In the genomic region with DNA sequence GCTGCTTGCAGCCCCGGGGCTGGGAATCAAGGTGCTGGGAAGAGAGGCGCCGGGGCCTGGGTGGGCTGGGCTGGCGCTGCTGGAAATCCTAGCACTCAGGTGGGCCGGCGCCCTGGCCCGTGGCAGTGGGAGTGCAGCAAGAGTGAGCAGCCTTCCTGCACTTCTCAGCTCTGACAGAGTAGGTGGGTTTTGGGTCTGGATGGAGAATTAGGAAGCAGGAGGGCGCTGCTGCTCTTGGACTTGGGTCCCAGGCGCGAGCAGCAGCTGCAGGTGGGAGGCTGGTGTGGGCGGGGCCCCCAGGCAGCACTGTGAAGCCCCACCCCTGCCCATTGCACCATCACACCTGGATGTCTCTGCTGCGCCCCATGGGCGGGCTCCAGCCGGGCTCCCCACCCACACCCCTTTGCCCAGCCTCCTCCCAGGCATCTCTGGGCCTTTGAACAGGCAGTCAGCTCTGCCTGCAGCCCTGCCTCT, we compare ENCODE assay signal across 9 cellular contexts. TPM values are rescaled to one million over a fixed set of nuclear protein-coding genes. Genes with fewer than 3 reads are reported as not detected.
DNase-seq lines count a peak whose midpoint lies in the region; ATAC-seq, FAIRE-seq and TF ChIP-seq lines count a peak whose summit lies in the region.
"Had no signal": no experiment of that assay in that cellular context is flagged by ENCODE, and none has a peak within 500 bp of the region (broad histone marks: within the 10 kb centered on the region; RNA-seq: fewer than 3 reads in every experiment).

No MANE protein-coding gene starts in this region.

- peak overlapping the region; percentile 28 for H3K27ac Mint-ChIP-seq in glutamatergic neuron (ENCODE audit: unreplicated experiment)
- H3K27ac Mint-ChIP-seq in activated T-helper 2 cell treated with anti-CD3 and anti-CD28 coated beads, Interferon-gamma antibody, Interleukin-2, Interleukin-4, amounts not matched to agents 10 μg/mL and 5 μg/mL and 100 μg/mL, durations not matched to agents 14 hours and 24 hours and 36 hours: no peak overlapping the region

- CTCF ChIA-PET in HEK293 (lab: Yijun Ruan, JAX): interaction anchor here (0.5 to 0.6 kb wide), 2 partner anchors 8 to 145 kb away, joined by 3 to 7 read pairs; no protein-coding TSS in a partner anchor

- H3K9me3 ChIP-seq in HEK293 (ENCODE audit: control insufficient read depth, insufficient read depth, low read depth, low read length) (no peaks in the 10 kb centered on the region), skeletal muscle tissue (ENCODE audit: control insufficient read depth in 3 of 3, low read length in 3 of 3) (no peaks in the 10 kb centered on the region)

- H3K4me1 ChIP-seq in HEK293 (ENCODE audit: control insufficient read depth, insufficient read depth, low read length) (peaks cover 6% of the 10 kb centered on the region), skeletal muscle tissue (ENCODE audit: control insufficient read depth in 3 of 3, insufficient read depth in 3 of 3, low read length in 3 of 3) (peaks cover 60 to 75% (median 70%) of the 10 kb centered on the region in 3 donors)

- TF ChIP-seq CTCF in HEK293 (tag by site-specific recombination; IDR thresholded peaks at IDR 0.05) (no peak), glutamatergic neuron (IDR thresholded peaks at IDR 0.05; ENCODE audit: partially characterized antibody, unreplicated experiment) (no peak)

- ATAC-seq in HG03521 (IDR thresholded peaks at IDR 0.05; ENCODE audit: unreplicated experiment): no peak

- peaks cover 32% of the 10 kb centered on the region for H3K4me1 Mint-ChIP-seq in glutamatergic neuron (ENCODE audit: low read depth, unreplicated experiment)
- H3K4me1 Mint-ChIP-seq in activated T-helper 2 cell treated with anti-CD3 and anti-CD28 coated beads, Interferon-gamma antibody, Interleukin-2, Interleukin-4, amounts not matched to agents 10 μg/mL and 5 μg/mL and 100 μg/mL, durations not matched to agents 14 hours and 24 hours and 36 hours (ENCODE audit: low read depth): peaks cover 11% of the 10 kb centered on the region

- H3K36me3 ChIP-seq in HEK293 (ENCODE audit: control insufficient read depth in 2 of 2, insufficient read depth in 1 of 2, low read length in 2 of 2) (peaks cover 4 to 62% of the 10 kb centered on the region in 2 experiments), skeletal muscle tissue (ENCODE audit: control insufficient read depth in 3 of 3, insufficient read depth in 3 of 3, low read length in 3 of 3) (peaks cover 2 to 19% (median 19%) of the 10 kb centered on the region in 3 donors)

- POLR2A ChIA-PET in HEK293 (lab: Yijun Ruan, JAX): no interaction called here

- H3K9ac ChIP-seq in skeletal muscle tissue (ENCODE audit: low read depth in 1 of 3, low read length in 3 of 3): peak overlapping the region in 2 of 3 donors; percentile 67 to 94

- H3K4me3 ChIP-seq in HEK293 (ENCODE audit: low read depth, low read length): no peak overlapping the region
- H3K4me3 ChIP-seq in skeletal muscle tissue (ENCODE audit: low read length in 3 of 3): peak overlapping the region in 2 of 3 donors; percentile 79 to 91

- H3K36me3 Mint-ChIP-seq in glutamatergic neuron (ENCODE audit: unreplicated experiment): no peaks in the 10 kb centered on the region
- H3K36me3 Mint-ChIP-seq in activated T-helper 2 cell treated with anti-CD3 and anti-CD28 coated beads, Interferon-gamma antibody, Interleukin-2, Interleukin-4, amounts not matched to agents 10 μg/mL and 5 μg/mL and 100 μg/mL, durations not matched to agents 14 hours and 24 hours and 36 hours (ENCODE audit: low read depth): peaks cover 15% of the 10 kb centered on the region

- H3K27me3 Mint-ChIP-seq in glutamatergic neuron (ENCODE audit: unreplicated experiment): peaks cover 13% of the 10 kb centered on the region
- H3K27me3 Mint-ChIP-seq in activated T-helper 2 cell treated with anti-CD3 and anti-CD28 coated beads, Interferon-gamma antibody, Interleukin-2, Interleukin-4, amounts not matched to agents 10 μg/mL and 5 μg/mL and 100 μg/mL, durations not matched to agents 14 hours and 24 hours and 36 hours (ENCODE audit: low read depth): no peaks in the 10 kb centered on the region

- peak; percentile 64 for DNase-seq in NCI-H774 (lab: John Stamatoyannopoulos, UW)
- no peak for DNase-seq in glutamatergic neuron
- no peak for DNase-seq in activated T-helper 2 cell treated with anti-CD3 and anti-CD28 coated beads, Interferon-gamma antibody, Interleukin-2, Interleukin-4, amounts not matched to agents 10 μg/mL and 5 μg/mL and 100 μg/mL, durations not matched to agents 14 hours and 24 hours and 36 hours (ENCODE audit: low spot score)
- no peak for DNase-seq in urothelium cell line (ENCODE audit: low spot score)
- no peak for DNase-seq in NCI-H187 treated with DMSO at 0.1 percent for 48 hours (lab: John Stamatoyannopoulos, UW)
- DNase-seq: midbrain had no signal

- no peaks in the 10 kb centered on the region for H3K27me3 ChIP-seq in skeletal muscle tissue (ENCODE audit: control insufficient read depth in 3 of 3, insufficient read depth in 3 of 3, low read length in 3 of 3)

- intact Hi-C loops in activated T-helper 2 cell treated with anti-CD3 and anti-CD28 coated beads, Interferon-gamma antibody, Interleukin-2, Interleukin-4, amounts not matched to agents 10 μg/mL and 5 μg/mL and 100 μg/mL, durations not matched to agents 14 hours and 24 hours and 36 hours (cut with micrococcal nuclease): loop anchor here (10.0 kb wide), 1 partner anchor 183 kb away; the partner anchor contains the start of gene LMTK2

- H3K27ac ChIP-seq in HEK293 (ENCODE audit: extremely low read depth, low read depth, low read length) (peak overlapping the region; percentile 17; the same call in 1 of the 2 replicates), skeletal muscle tissue (ENCODE audit: low read depth, low read length) (peak overlapping the region; percentile 96)

- no peak for FAIRE-seq in urothelium cell line (lab: Jason Lieb, UNC)

- H3K4me3 Mint-ChIP-seq in glutamatergic neuron (ENCODE audit: unreplicated experiment): peak overlapping the region; percentile 77
- no peak overlapping the region for H3K4me3 Mint-ChIP-seq in activated T-helper 2 cell treated with anti-CD3 and anti-CD28 coated beads, Interferon-gamma antibody, Interleukin-2, Interleukin-4, amounts not matched to agents 10 μg/mL and 5 μg/mL and 100 μg/mL, durations not matched to agents 14 hours and 24 hours and 36 hours (ENCODE audit: low read depth)

- H3K9me3 Mint-ChIP-seq in glutamatergic neuron (ENCODE audit: unreplicated experiment): peaks cover 10% of the 10 kb centered on the region
- no peaks in the 10 kb centered on the region for H3K9me3 Mint-ChIP-seq in activated T-helper 2 cell treated with anti-CD3 and anti-CD28 coated beads, Interferon-gamma antibody, Interleukin-2, Interleukin-4, amounts not matched to agents 10 μg/mL and 5 μg/mL and 100 μg/mL, durations not matched to agents 14 hours and 24 hours and 36 hours

TF ChIP-seq in HEK293, 187 proteins besides CTCF, POLR2A, EP300 and RAD21:
- TF ChIP-seq SP3 (tag by site-specific recombination; IDR thresholded peaks at IDR 0.05) (0 out of 2 replicates have a peak, but pooled peaks have one; percentile 36), KLF16 (tag by site-specific recombination; IDR thresholded peaks at IDR 0.05) (no peak), ZNF561 (tag by site-specific recombination; IDR thresholded peaks at IDR 0.05; ENCODE audit: borderline replicate concordance) (no peak), IKZF3 (tag by site-specific recombination; IDR thresholded peaks at IDR 0.05) (no peak), ZBTB17 (tag by site-specific recombination; IDR thresholded peaks at IDR 0.05) (no peak), ZNF16 (tag by site-specific recombination; IDR thresholded peaks at IDR 0.05; ENCODE audit: low read depth) (no peak), ZBTB7A (tag by site-specific recombination; IDR thresholded peaks at IDR 0.05; ENCODE audit: low read depth) (no peak), KLF1 (tag by site-specific recombination; IDR thresholded peaks at IDR 0.05) (peak; percentile 93), ZIC2 (tag by site-specific recombination; IDR thresholded peaks at IDR 0.05) (peak; percentile 17; the same call in 1 of the 2 replicates), TRIM28 (IDR thresholded peaks at IDR 0.05; ENCODE audit: borderline replicate concordance, low read length) (no peak), ZNF248 (tag by site-specific recombination; IDR thresholded peaks at IDR 0.05) (no peak), ZNF114 (tag by site-specific recombination; IDR thresholded peaks at IDR 0.05) (no peak), ZNF530 (tag by site-specific recombination; IDR thresholded peaks at IDR 0.05; ENCODE audit: low read depth) (no peak), KLF8 (tag by site-specific recombination; IDR thresholded peaks at IDR 0.05) (0 out of 2 replicates have a peak, but pooled peaks have one; percentile 28), EGR2 (tag by site-specific recombination; IDR thresholded peaks at IDR 0.05; ENCODE audit: low read depth) (peak; percentile 92), ZFHX2 (tag by site-specific recombination; conservative IDR thresholded peaks at IDR 0.05) (peak; percentile 91)

RNA-seq across cellular contexts. Expression of gene BRI3, which starts 6.0 kb away (rescaled TPM):
- 176 TPM for total RNA-seq in glutamatergic neuron (ENCODE audit: unreplicated experiment)
- 34.4 TPM for total RNA-seq in skeletal muscle tissue
- total RNA-seq in activated T-helper 2 cell treated with anti-CD3 and anti-CD28 coated beads, Interferon-gamma antibody, Interleukin-2, Interleukin-4, amounts not matched to agents 10 μg/mL and 5 μg/mL and 100 μg/mL, durations not matched to agents 14 hours and 24 hours and 36 hours: 63.6 and 67.6 TPM in 2 replicates

RNA-seq across cellular contexts. Expression of gene TECPR1, which starts 35.5 kb away (rescaled TPM):
- total RNA-seq in glutamatergic neuron (ENCODE audit: unreplicated experiment) (174 TPM), skeletal muscle tissue (15.1 TPM)
- 45.4 and 45.8 TPM in 2 replicates for total RNA-seq in activated T-helper 2 cell treated with anti-CD3 and anti-CD28 coated beads, Interferon-gamma antibody, Interleukin-2, Interleukin-4, amounts not matched to agents 10 μg/mL and 5 μg/mL and 100 μg/mL, durations not matched to agents 14 hours and 24 hours and 36 hours
